In genomic region chr1:1019122-1019999, GRCh38 we compare ENCODE assay signal across 1 cellular context.
TF ChIP-seq lines count a peak whose summit lies in the region.

No MANE protein-coding gene starts in this region.

TF ChIP-seq in HepG2, 621 proteins besides CTCF, POLR2A, EP300 and RAD21 (continued from another document and continues in another):
- TF ChIP-seq POGK (CRISPR knock-in tag; conservative IDR thresholded peaks at IDR 0.05) = no peak
- no peak for TF ChIP-seq ZNF672 (CRISPR knock-in tag; IDR thresholded peaks at IDR 0.05)
- no peak for TF ChIP-seq ZNF30 (CRISPR knock-in tag; IDR thresholded peaks at IDR 0.05)
- peak; percentile 0; the same call in 1 of the 2 replicates for TF ChIP-seq TARDBP (CRISPR knock-in tag; IDR thresholded peaks at IDR 0.05)
- TF ChIP-seq HNF1A (IDR thresholded peaks at IDR 0.05; ENCODE audit: low read depth) = peak; percentile 77
- TF ChIP-seq HNF1A (CRISPR knock-in tag; IDR thresholded peaks at IDR 0.05; ENCODE audit: borderline replicate concordance) = peak; percentile 85
- TF ChIP-seq NFKB2 (CRISPR knock-in tag; IDR thresholded peaks at IDR 0.05; ENCODE audit: borderline replicate concordance) = 0 out of 2 replicates have a peak, but pooled peaks have one; percentile 18
- TF ChIP-seq MYPOP (CRISPR knock-in tag; IDR thresholded peaks at IDR 0.05) = no peak
- no peak for TF ChIP-seq FOXK1 (CRISPR knock-in tag; IDR thresholded peaks at IDR 0.05; ENCODE audit: borderline replicate concordance, low read depth)
- no peak for TF ChIP-seq ZXDC (CRISPR knock-in tag; IDR thresholded peaks at IDR 0.05)
- TF ChIP-seq ERF (CRISPR knock-in tag; IDR thresholded peaks at IDR 0.05) = no peak
- no peak for TF ChIP-seq CENPX (CRISPR knock-in tag; IDR thresholded peaks at IDR 0.05)
- TF ChIP-seq ZNF740 (CRISPR knock-in tag; IDR thresholded peaks at IDR 0.05) = no peak; the same call in 1 of the 2 replicates
- no peak for TF ChIP-seq DZIP1 (CRISPR knock-in tag; IDR thresholded peaks at IDR 0.05)
- TF ChIP-seq PLSCR1 (CRISPR knock-in tag; IDR thresholded peaks at IDR 0.05; ENCODE audit: borderline replicate concordance) = no peak
- no peak for TF ChIP-seq HIVEP1 (CRISPR knock-in tag; IDR thresholded peaks at IDR 0.05)
- TF ChIP-seq MYC (CRISPR knock-in tag; IDR thresholded peaks at IDR 0.05; ENCODE audit: borderline replicate concordance) = peak; percentile 37; the same call in 1 of the 2 replicates
- TF ChIP-seq TBL1XR1 (IDR thresholded peaks at IDR 0.05; ENCODE audit: borderline replicate concordance, low read length, partially characterized antibody) = no peak
- TF ChIP-seq PHF5A (CRISPR knock-in tag; IDR thresholded peaks at IDR 0.05; ENCODE audit: low read depth, unreplicated experiment) = no peak
- TF ChIP-seq GFI1 (CRISPR knock-in tag; IDR thresholded peaks at IDR 0.05; ENCODE audit: borderline replicate concordance) = no peak
- TF ChIP-seq ZNF691 (CRISPR knock-in tag; IDR thresholded peaks at IDR 0.05; ENCODE audit: borderline replicate concordance, low read depth) = no peak
- no peak for TF ChIP-seq KDM1A (CRISPR knock-in tag; IDR thresholded peaks at IDR 0.05)
- peak; percentile 69; the same call in 1 of the 2 replicates for TF ChIP-seq ZMYM2 (CRISPR knock-in tag; IDR thresholded peaks at IDR 0.05)
- 0 out of 2 replicates have a peak, but pooled peaks have one; percentile 7 for TF ChIP-seq SP5 (CRISPR knock-in tag; IDR thresholded peaks at IDR 0.05; ENCODE audit: borderline replicate concordance, low read depth)
- no peak for TF ChIP-seq MXD3 (CRISPR knock-in tag; IDR thresholded peaks at IDR 0.05)
- peak; percentile 66; the same call in 1 of the 2 replicates for TF ChIP-seq HNF4G (IDR thresholded peaks at IDR 0.05; ENCODE audit: borderline replicate concordance, low read depth, low read length)
- TF ChIP-seq HNF4G (CRISPR knock-in tag; IDR thresholded peaks at IDR 0.05; ENCODE audit: borderline replicate concordance, low read depth) = no peak
- TF ChIP-seq NFAT5 (CRISPR knock-in tag; IDR thresholded peaks at IDR 0.05) = no peak
- TF ChIP-seq NR1H2 (CRISPR knock-in tag; IDR thresholded peaks at IDR 0.05; ENCODE audit: borderline replicate concordance, low read depth) = no peak
- no peak for TF ChIP-seq IKZF5 (CRISPR knock-in tag; IDR thresholded peaks at IDR 0.05)
- no peak for TF ChIP-seq XRCC5 (optimal IDR thresholded peaks at IDR 0.05; ENCODE audit: low read length)
- no peak for TF ChIP-seq ADNP (CRISPR knock-in tag; IDR thresholded peaks at IDR 0.05)
- TF ChIP-seq HOXA5 (CRISPR knock-in tag; IDR thresholded peaks at IDR 0.05) = 0 out of 2 replicates have a peak, but pooled peaks have one; percentile 12
- no peak for TF ChIP-seq ZSCAN22 (CRISPR knock-in tag; IDR thresholded peaks at IDR 0.05)
- TF ChIP-seq NKX3-1 (CRISPR knock-in tag; IDR thresholded peaks at IDR 0.05) = no peak
- peak; percentile 35; the same call in 1 of the 2 replicates for TF ChIP-seq HDAC1 (CRISPR knock-in tag; IDR thresholded peaks at IDR 0.05)
- TF ChIP-seq ZNF451 (CRISPR knock-in tag; IDR thresholded peaks at IDR 0.05) = no peak
- no peak for TF ChIP-seq RBM39 (IDR thresholded peaks at IDR 0.05; ENCODE audit: low read depth, low read length, poor library complexity, severe bottlenecking)
